ENCODE assay signal across 1 cellular context in the genomic region with DNA sequence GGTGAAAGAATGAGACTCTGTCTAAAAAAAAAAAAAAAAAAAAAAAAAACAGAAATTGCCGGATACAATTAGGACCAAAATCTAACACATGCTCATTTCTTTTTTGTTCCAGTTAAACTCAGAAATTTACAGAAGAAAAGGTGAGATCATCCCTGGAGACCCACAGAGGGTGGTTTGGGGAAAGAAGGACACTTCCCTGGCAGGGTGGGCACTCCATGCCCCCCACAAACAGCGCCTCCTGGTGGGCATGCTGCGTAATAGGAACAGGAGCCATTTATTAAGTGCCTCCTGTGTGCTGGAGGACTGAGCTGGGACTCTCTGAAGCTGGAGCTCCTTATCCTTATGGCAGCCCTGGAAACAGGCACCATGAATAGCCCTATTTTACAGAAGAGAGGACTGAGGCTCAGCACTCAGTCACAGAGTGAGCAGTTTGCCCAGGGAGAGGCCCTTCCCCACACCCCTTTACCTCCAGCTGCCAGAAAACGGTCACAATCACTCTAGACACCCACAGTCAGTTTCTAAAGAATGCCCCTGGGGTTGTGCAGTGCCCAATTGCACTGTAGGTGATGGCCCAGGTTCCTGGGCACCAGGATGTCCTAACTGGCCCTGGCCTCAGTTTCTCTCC.
TF ChIP-seq lines count a peak whose summit lies in the region.

No MANE protein-coding gene starts in this region.

TF ChIP-seq in K562, 482 proteins besides CTCF, POLR2A, EP300 and RAD21 (continued from another document):
- TF ChIP-seq, protein P1, sequence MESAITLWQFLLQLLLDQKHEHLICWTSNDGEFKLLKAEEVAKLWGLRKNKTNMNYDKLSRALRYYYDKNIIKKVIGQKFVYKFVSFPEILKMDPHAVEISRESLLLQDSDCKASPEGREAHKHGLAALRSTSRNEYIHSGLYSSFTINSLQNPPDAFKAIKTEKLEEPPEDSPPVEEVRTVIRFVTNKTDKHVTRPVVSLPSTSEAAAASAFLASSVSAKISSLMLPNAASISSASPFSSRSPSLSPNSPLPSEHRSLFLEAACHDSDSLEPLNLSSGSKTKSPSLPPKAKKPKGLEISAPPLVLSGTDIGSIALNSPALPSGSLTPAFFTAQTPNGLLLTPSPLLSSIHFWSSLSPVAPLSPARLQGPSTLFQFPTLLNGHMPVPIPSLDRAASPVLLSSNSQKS (CRISPR knock-in tag; IDR thresholded peaks at IDR 0.05): no peak
- TF ChIP-seq CAMTA2 (CRISPR knock-in tag; conservative IDR thresholded peaks at IDR 0.05) (no peak), ATF1 (CRISPR knock-in tag; IDR thresholded peaks at IDR 0.05) (no peak), ATF1 (tag; IDR thresholded peaks at IDR 0.05) (no peak), SETDB1 (IDR thresholded peaks at IDR 0.05; ENCODE audit: low read length) (no peak), NUFIP1 (IDR thresholded peaks at IDR 0.05; ENCODE audit: partially characterized antibody) (no peak), DNMT1 (IDR thresholded peaks at IDR 0.05) (no peak), IFI16 (CRISPR knock-in tag; IDR thresholded peaks at IDR 0.05) (no peak), CHD4 (IDR thresholded peaks at IDR 0.05; ENCODE audit: insufficient read depth, insufficient replicate concordance, low read depth, low read length, poor library complexity, severe bottlenecking) (no peak), RAD51 (IDR thresholded peaks at IDR 0.05; ENCODE audit: borderline replicate concordance, low read depth) (no peak), DPF2 (IDR thresholded peaks at IDR 0.05) (no peak), ZNF444 (CRISPR knock-in tag; IDR thresholded peaks at IDR 0.05) (no peak), TEAD4 (IDR thresholded peaks at IDR 0.05; ENCODE audit: low read length) (no peak), TEAD4 (CRISPR knock-in tag; IDR thresholded peaks at IDR 0.05; ENCODE audit: borderline replicate concordance) (no peak), ZKSCAN8 (CRISPR knock-in tag; IDR thresholded peaks at IDR 0.05) (peak; percentile 53; the same call in 1 of the 2 replicates), MTF1 (CRISPR knock-in tag; IDR thresholded peaks at IDR 0.05; ENCODE audit: borderline replicate concordance) (no peak), ZNF384 (IDR thresholded peaks at IDR 0.05; ENCODE audit: low read depth, low read length) (peak; percentile 85), ZNF133 (CRISPR knock-in tag; IDR thresholded peaks at IDR 0.05) (no peak), POLR3G (IDR thresholded peaks at IDR 0.05; ENCODE audit: extremely low read depth, insufficient read length, insufficient replicate concordance) (no peak), RBM39 (optimal IDR thresholded peaks at IDR 0.05; ENCODE audit: low read depth, low read length) (no peak), MAFG (tag; conservative IDR thresholded peaks at IDR 0.05) (no peak), ZNF197 (CRISPR knock-in tag; IDR thresholded peaks at IDR 0.05; ENCODE audit: low read depth) (no peak), NONO (IDR thresholded peaks at IDR 0.05; ENCODE audit: low read depth in 2 of 2, low read length in 1 of 2) (no peak), THRAP3 (IDR thresholded peaks at IDR 0.05; ENCODE audit: borderline replicate concordance) (no peak), BCL6 (CRISPR knock-in tag; IDR thresholded peaks at IDR 0.05) (no peak), ZNF57 (CRISPR knock-in tag; IDR thresholded peaks at IDR 0.05) (no peak), RBM15 (IDR thresholded peaks at IDR 0.05; ENCODE audit: insufficient read depth, low read length) (no peak)
- TF ChIP-seq, protein P2, sequence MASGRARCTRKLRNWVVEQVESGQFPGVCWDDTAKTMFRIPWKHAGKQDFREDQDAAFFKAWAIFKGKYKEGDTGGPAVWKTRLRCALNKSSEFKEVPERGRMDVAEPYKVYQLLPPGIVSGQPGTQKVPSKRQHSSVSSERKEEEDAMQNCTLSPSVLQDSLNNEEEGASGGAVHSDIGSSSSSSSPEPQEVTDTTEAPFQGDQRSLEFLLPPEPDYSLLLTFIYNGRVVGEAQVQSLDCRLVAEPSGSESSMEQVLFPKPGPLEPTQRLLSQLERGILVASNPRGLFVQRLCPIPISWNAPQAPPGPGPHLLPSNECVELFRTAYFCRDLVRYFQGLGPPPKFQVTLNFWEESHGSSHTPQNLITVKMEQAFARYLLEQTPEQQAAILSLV (tag; IDR thresholded peaks at IDR 0.05): no peak
- TF ChIP-seq, protein P3, sequence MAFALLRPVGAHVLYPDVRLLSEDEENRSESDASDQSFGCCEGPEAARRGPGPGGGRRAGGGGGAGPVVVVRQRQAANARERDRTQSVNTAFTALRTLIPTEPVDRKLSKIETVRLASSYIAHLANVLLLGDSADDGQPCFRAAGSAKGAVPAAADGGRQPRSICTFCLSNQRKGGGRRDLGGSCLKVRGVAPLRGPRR (CRISPR knock-in tag; IDR thresholded peaks at IDR 0.05): no peak
- TF ChIP-seq, protein P4, sequence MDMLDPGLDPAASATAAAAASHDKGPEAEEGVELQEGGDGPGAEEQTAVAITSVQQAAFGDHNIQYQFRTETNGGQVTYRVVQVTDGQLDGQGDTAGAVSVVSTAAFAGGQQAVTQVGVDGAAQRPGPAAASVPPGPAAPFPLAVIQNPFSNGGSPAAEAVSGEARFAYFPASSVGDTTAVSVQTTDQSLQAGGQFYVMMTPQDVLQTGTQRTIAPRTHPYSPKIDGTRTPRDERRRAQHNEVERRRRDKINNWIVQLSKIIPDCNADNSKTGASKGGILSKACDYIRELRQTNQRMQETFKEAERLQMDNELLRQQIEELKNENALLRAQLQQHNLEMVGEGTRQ (CRISPR knock-in tag; IDR thresholded peaks at IDR 0.05): no peak
- TF ChIP-seq, protein P5, sequence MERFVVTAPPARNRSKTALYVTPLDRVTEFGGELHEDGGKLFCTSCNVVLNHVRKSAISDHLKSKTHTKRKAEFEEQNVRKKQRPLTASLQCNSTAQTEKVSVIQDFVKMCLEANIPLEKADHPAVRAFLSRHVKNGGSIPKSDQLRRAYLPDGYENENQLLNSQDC (CRISPR knock-in tag; IDR thresholded peaks at IDR 0.05): no peak
- TF ChIP-seq, protein P6, sequence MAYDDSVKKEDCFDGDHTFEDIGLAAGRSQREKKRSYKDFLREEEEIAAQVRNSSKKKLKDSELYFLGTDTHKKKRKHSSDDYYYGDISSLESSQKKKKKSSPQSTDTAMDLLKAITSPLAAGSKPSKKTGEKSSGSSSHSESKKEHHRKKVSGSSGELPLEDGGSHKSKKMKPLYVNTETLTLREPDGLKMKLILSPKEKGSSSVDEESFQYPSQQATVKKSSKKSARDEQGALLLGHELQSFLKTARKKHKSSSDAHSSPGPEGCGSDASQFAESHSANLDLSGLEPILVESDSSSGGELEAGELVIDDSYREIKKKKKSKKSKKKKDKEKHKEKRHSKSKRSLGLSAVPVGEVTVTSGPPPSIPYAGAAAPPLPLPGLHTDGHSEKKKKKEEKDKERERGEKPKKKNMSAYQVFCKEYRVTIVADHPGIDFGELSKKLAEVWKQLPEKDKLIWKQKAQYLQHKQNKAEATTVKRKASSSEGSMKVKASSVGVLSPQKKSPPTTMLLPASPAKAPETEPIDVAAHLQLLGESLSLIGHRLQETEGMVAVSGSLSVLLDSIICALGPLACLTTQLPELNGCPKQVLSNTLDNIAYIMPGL (CRISPR knock-in tag; IDR thresholded peaks at IDR 0.05): no peak
- TF ChIP-seq, protein P7, sequence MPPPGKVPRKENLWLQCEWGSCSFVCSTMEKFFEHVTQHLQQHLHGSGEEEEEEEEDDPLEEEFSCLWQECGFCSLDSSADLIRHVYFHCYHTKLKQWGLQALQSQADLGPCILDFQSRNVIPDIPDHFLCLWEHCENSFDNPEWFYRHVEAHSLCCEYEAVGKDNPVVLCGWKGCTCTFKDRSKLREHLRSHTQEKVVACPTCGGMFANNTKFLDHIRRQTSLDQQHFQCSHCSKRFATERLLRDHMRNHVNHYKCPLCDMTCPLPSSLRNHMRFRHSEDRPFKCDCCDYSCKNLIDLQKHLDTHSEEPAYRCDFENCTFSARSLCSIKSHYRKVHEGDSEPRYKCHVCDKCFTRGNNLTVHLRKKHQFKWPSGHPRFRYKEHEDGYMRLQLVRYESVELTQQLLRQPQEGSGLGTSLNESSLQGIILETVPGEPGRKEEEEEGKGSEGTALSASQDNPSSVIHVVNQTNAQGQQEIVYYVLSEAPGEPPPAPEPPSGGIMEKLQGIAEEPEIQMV (tag; conservative IDR thresholded peaks at IDR 0.05; ENCODE audit: low read depth): no peak
- TF ChIP-seq, protein P8, sequence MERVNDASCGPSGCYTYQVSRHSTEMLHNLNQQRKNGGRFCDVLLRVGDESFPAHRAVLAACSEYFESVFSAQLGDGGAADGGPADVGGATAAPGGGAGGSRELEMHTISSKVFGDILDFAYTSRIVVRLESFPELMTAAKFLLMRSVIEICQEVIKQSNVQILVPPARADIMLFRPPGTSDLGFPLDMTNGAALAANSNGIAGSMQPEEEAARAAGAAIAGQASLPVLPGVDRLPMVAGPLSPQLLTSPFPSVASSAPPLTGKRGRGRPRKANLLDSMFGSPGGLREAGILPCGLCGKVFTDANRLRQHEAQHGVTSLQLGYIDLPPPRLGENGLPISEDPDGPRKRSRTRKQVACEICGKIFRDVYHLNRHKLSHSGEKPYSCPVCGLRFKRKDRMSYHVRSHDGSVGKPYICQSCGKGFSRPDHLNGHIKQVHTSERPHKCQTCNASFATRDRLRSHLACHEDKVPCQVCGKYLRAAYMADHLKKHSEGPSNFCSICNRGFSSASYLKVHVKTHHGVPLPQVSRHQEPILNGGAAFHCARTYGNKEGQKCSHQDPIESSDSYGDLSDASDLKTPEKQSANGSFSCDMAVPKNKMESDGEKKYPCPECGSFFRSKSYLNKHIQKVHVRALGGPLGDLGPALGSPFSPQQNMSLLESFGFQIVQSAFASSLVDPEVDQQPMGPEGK (CRISPR knock-in tag; IDR thresholded peaks at IDR 0.05; ENCODE audit: borderline replicate concordance): no peak
- TF ChIP-seq, protein P9, sequence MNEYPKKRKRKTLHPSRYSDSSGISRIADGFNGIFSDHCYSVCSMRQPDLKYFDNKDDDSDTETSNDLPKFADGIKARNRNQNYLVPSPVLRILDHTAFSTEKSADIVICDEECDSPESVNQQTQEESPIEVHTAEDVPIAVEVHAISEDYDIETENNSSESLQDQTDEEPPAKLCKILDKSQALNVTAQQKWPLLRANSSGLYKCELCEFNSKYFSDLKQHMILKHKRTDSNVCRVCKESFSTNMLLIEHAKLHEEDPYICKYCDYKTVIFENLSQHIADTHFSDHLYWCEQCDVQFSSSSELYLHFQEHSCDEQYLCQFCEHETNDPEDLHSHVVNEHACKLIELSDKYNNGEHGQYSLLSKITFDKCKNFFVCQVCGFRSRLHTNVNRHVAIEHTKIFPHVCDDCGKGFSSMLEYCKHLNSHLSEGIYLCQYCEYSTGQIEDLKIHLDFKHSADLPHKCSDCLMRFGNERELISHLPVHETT (CRISPR knock-in tag; conservative IDR thresholded peaks at IDR 0.05 in 1 of 2, IDR thresholded peaks at IDR 0.05 in 1 of 2): no peak
- TF ChIP-seq, protein P10, sequence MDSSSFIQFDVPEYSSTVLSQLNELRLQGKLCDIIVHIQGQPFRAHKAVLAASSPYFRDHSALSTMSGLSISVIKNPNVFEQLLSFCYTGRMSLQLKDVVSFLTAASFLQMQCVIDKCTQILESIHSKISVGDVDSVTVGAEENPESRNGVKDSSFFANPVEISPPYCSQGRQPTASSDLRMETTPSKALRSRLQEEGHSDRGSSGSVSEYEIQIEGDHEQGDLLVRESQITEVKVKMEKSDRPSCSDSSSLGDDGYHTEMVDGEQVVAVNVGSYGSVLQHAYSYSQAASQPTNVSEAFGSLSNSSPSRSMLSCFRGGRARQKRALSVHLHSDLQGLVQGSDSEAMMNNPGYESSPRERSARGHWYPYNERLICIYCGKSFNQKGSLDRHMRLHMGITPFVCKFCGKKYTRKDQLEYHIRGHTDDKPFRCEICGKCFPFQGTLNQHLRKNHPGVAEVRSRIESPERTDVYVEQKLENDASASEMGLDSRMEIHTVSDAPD (CRISPR knock-in tag; IDR thresholded peaks at IDR 0.05): no peak
- TF ChIP-seq, protein P11, sequence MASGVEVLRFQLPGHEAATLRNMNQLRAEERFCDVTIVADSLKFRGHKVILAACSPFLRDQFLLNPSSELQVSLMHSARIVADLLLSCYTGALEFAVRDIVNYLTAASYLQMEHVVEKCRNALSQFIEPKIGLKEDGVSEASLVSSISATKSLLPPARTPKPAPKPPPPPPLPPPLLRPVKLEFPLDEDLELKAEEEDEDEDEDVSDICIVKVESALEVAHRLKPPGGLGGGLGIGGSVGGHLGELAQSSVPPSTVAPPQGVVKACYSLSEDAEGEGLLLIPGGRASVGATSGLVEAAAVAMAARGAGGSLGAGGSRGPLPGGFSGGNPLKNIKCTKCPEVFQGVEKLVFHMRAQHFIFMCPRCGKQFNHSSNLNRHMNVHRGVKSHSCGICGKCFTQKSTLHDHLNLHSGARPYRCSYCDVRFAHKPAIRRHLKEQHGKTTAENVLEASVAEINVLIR (CRISPR knock-in tag; IDR thresholded peaks at IDR 0.05): no peak
- TF ChIP-seq, protein P12, sequence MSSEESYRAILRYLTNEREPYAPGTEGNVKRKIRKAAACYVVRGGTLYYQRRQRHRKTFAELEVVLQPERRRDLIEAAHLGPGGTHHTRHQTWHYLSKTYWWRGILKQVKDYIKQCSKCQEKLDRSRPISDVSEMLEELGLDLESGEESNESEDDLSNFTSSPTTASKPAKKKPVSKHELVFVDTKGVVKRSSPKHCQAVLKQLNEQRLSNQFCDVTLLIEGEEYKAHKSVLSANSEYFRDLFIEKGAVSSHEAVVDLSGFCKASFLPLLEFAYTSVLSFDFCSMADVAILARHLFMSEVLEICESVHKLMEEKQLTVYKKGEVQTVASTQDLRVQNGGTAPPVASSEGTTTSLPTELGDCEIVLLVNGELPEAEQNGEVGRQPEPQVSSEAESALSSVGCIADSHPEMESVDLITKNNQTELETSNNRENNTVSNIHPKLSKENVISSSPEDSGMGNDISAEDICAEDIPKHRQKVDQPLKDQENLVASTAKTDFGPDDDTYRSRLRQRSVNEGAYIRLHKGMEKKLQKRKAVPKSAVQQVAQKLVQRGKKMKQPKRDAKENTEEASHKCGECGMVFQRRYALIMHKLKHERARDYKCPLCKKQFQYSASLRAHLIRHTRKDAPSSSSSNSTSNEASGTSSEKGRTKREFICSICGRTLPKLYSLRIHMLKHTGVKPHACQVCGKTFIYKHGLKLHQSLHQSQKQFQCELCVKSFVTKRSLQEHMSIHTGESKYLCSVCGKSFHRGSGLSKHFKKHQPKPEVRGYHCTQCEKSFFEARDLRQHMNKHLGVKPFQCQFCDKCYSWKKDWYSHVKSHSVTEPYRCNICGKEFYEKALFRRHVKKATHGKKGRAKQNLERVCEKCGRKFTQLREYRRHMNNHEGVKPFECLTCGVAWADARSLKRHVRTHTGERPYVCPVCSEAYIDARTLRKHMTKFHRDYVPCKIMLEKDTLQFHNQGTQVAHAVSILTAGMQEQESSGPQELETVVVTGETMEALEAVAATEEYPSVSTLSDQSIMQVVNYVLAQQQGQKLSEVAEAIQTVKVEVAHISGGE (CRISPR knock-in tag; IDR thresholded peaks at IDR 0.05): no peak
- TF ChIP-seq, protein P13, sequence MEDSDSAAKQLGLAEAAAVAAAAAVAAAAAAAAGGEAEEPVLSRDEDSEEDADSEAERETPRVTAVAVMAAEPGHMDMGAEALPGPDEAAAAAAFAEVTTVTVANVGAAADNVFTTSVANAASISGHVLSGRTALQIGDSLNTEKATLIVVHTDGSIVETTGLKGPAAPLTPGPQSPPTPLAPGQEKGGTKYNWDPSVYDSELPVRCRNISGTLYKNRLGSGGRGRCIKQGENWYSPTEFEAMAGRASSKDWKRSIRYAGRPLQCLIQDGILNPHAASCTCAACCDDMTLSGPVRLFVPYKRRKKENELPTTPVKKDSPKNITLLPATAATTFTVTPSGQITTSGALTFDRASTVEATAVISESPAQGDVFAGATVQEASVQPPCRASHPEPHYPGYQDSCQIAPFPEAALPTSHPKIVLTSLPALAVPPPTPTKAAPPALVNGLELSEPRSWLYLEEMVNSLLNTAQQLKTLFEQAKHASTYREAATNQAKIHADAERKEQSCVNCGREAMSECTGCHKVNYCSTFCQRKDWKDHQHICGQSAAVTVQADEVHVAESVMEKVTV (CRISPR knock-in tag; IDR thresholded peaks at IDR 0.05): no peak
